Comparison of ENCODE assay signal across 1 cellular context in the genomic region with DNA sequence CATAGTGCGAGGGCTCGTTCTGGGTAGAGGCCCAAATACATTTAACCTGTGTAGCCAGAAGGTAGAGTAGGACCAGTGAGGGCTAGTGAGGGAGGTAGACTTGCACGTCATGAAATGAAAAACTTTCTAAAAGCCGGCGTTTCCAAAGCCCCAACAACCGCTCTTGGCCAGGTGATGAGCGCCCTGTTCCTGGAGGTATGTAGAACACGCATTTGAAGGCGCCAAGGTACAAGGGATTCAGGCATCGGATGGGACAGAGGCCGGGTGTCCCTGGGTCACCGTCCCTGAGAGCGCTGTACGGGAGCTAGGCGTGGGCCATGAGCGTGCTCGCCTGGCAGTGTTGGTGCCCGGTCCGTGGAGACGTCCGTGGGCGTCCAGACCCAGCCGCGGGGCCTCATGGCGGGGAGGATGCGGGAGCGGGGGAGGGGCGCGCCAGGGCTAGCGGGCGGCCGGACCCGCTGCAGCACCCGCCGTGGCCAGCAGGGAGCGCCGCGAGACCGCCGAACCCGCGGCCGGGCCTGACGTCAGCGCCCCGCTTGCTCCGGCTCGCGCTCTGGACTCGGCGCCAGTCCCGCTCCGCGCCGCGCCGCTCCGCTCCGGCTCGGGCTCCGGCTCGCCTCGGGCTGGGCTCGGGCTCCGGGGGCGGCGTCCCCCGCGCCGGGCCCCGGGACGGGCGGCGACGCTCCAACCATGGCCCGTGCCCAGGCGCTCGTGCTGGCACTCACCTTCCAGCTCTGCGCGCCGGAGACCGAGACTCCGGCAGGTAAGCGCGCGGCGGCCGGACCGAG.
TF ChIP-seq lines count a peak whose summit lies in the region.

A gene (plus strand): TSS at position 568 of the 788 bp plus-strand sequence. CDS start 123 bp downstream, at position 691.

TF ChIP-seq in WTC11, 78 proteins besides CTCF, POLR2A, EP300 and RAD21 (continued from another document):
- TF ChIP-seq, protein P1, sequence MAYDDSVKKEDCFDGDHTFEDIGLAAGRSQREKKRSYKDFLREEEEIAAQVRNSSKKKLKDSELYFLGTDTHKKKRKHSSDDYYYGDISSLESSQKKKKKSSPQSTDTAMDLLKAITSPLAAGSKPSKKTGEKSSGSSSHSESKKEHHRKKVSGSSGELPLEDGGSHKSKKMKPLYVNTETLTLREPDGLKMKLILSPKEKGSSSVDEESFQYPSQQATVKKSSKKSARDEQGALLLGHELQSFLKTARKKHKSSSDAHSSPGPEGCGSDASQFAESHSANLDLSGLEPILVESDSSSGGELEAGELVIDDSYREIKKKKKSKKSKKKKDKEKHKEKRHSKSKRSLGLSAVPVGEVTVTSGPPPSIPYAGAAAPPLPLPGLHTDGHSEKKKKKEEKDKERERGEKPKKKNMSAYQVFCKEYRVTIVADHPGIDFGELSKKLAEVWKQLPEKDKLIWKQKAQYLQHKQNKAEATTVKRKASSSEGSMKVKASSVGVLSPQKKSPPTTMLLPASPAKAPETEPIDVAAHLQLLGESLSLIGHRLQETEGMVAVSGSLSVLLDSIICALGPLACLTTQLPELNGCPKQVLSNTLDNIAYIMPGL (CRISPR knock-in tag; IDR thresholded peaks at IDR 0.05), result peak; percentile 63
- TF ChIP-seq ZNF423 (CRISPR knock-in tag; IDR thresholded peaks at IDR 0.05) (no peak), EMX1 (CRISPR knock-in tag; IDR thresholded peaks at IDR 0.05) (no peak)
- TF ChIP-seq, protein P2, sequence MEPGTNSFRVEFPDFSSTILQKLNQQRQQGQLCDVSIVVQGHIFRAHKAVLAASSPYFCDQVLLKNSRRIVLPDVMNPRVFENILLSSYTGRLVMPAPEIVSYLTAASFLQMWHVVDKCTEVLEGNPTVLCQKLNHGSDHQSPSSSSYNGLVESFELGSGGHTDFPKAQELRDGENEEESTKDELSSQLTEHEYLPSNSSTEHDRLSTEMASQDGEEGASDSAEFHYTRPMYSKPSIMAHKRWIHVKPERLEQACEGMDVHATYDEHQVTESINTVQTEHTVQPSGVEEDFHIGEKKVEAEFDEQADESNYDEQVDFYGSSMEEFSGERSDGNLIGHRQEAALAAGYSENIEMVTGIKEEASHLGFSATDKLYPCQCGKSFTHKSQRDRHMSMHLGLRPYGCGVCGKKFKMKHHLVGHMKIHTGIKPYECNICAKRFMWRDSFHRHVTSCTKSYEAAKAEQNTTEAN (CRISPR knock-in tag; IDR thresholded peaks at IDR 0.05), result no peak
